22 cellular contexts compared by ENCODE assay signal in genomic region chr10:78058562-78058961, GRCh38.
"Had no signal": no experiment of that assay in that cellular context is flagged by ENCODE, and none has a peak within 500 bp of the region (broad histone marks: within the 10 kb centered on the region; RNA-seq: fewer than 3 reads in every experiment).

No MANE protein-coding gene starts in this region.

- H3K4me3 Mint-ChIP-seq: naive thymus-derived CD8-positive, alpha-beta T cell; natural killer cell treated with Interleukin-12 subunit alpha and Interleukin-12 subunit beta and Interleukin-15 and Interleukin-18, amount 100 ng/mL, for 72 hours; stimulated activated effector memory CD8-positive, alpha-beta T cell treated with anti-CD3 and anti-CD28 coated beads, Interleukin-12 subunit alpha, Interleukin-12 subunit beta, amount 100 ng/mL, for 72 hours; stimulated activated naive B cell treated with anti-CD40 and anti-IgM and Interleukin-4, amounts not matched to agents 10 μg/mL and 1 μg/mL and 100 μg/mL, for 72 hours; stimulated activated naive CD8-positive, alpha-beta T cell treated with anti-CD3 and anti-CD28 coated beads, Interleukin-15, Interleukin-2, amounts not matched to agents 100 ng/mL and 50 ng/mL, for 24 hours had no signal

- H3K9me3 Mint-ChIP-seq: naive thymus-derived CD8-positive, alpha-beta T cell; natural killer cell treated with Interleukin-12 subunit alpha and Interleukin-12 subunit beta and Interleukin-15 and Interleukin-18, amount 100 ng/mL, for 72 hours; stimulated activated effector memory CD8-positive, alpha-beta T cell treated with anti-CD3 and anti-CD28 coated beads, Interleukin-12 subunit alpha, Interleukin-12 subunit beta, amount 100 ng/mL, for 72 hours; stimulated activated naive B cell treated with anti-CD40 and anti-IgM and Interleukin-4, amounts not matched to agents 10 μg/mL and 1 μg/mL and 100 μg/mL, for 72 hours; stimulated activated naive CD8-positive, alpha-beta T cell treated with anti-CD3 and anti-CD28 coated beads, Interleukin-15, Interleukin-2, amounts not matched to agents 100 ng/mL and 50 ng/mL, for 24 hours had no signal

- H3K4me1 Mint-ChIP-seq: stimulated activated naive B cell treated with anti-CD40 and anti-IgM and Interleukin-4, amounts not matched to agents 10 μg/mL and 1 μg/mL and 100 μg/mL, for 72 hours had no signal

- DNase-seq: naive thymus-derived CD8-positive, alpha-beta T cell; nucleus accumbens; pancreas; psoas muscle; right cardiac atrium; right lobe of liver; sigmoid colon; small intestine; stimulated activated CD4-positive, alpha-beta T cell treated with anti-CD3 and anti-CD28 coated beads, Interleukin-15, amount 100 ng/mL, for 24 hours; stimulated activated CD4-positive, alpha-beta T cell treated with anti-CD3 and anti-CD28 coated beads, Interleukin-2, amount 100 ng/mL, for 24 hours; stimulated activated CD4-positive, alpha-beta T cell treated with anti-CD3 and anti-CD28 coated beads, Interleukin-2, amount 100 ng/mL, for 48 hours; stimulated activated CD4-positive, alpha-beta T cell treated with anti-CD3 and anti-CD28 coated beads, Interleukin-4, amount 100 ng/mL, for 24 hours; stimulated activated naive B cell treated with anti-CD40 and anti-IgM and Interleukin-4, amounts not matched to agents 10 μg/mL and 1 μg/mL and 100 μg/mL, for 72 hours; stimulated activated naive CD4-positive, alpha-beta T cell treated with Interleukin-2 at 50 U/mL for 16 hours; stomach; thyroid gland; trophoblast cell; upper lobe of left lung had no signal

- H3K27ac Mint-ChIP-seq: natural killer cell treated with Interleukin-12 subunit alpha and Interleukin-12 subunit beta and Interleukin-15 and Interleukin-18, amount 100 ng/mL, for 72 hours; progenitor cell of endocrine pancreas; stimulated activated effector memory CD8-positive, alpha-beta T cell treated with anti-CD3 and anti-CD28 coated beads, Interleukin-12 subunit alpha, Interleukin-12 subunit beta, amount 100 ng/mL, for 72 hours; stimulated activated naive B cell treated with anti-CD40 and anti-IgM and Interleukin-4, amounts not matched to agents 10 μg/mL and 1 μg/mL and 100 μg/mL, for 72 hours; stimulated activated naive CD8-positive, alpha-beta T cell treated with anti-CD3 and anti-CD28 coated beads, Interleukin-15, Interleukin-2, amounts not matched to agents 100 ng/mL and 50 ng/mL, for 24 hours had no signal

- H3K36me3 Mint-ChIP-seq: natural killer cell treated with Interleukin-12 subunit alpha and Interleukin-12 subunit beta and Interleukin-15 and Interleukin-18, amount 100 ng/mL, for 72 hours had no signal

- H3K27me3 Mint-ChIP-seq: natural killer cell treated with Interleukin-12 subunit alpha and Interleukin-12 subunit beta and Interleukin-15 and Interleukin-18, amount 100 ng/mL, for 72 hours; progenitor cell of endocrine pancreas; stimulated activated naive CD8-positive, alpha-beta T cell treated with anti-CD3 and anti-CD28 coated beads, Interleukin-15, Interleukin-2, amounts not matched to agents 100 ng/mL and 50 ng/mL, for 24 hours had no signal

- ATAC-seq: naive thymus-derived CD8-positive, alpha-beta T cell; natural killer cell treated with Interleukin-12 subunit alpha and Interleukin-12 subunit beta and Interleukin-15 and Interleukin-18, amount 100 ng/mL, for 72 hours; pancreas; psoas muscle; right cardiac atrium; right lobe of liver; stimulated activated effector memory CD8-positive, alpha-beta T cell treated with anti-CD3 and anti-CD28 coated beads, Interleukin-12 subunit alpha, Interleukin-12 subunit beta, amount 100 ng/mL, for 72 hours; stimulated activated naive B cell treated with anti-CD40 and anti-IgM and Interleukin-4, amounts not matched to agents 10 μg/mL and 1 μg/mL and 100 μg/mL, for 72 hours had no signal
